15 cellular contexts compared by ENCODE assay signal in genomic region chr1:160125761-160126160, GRCh38. TPM values are rescaled to one million over a fixed set of nuclear protein-coding genes. Genes with fewer than 3 reads are reported as not detected.
DNase-seq lines count a peak whose midpoint lies in the region; ATAC-seq and TF ChIP-seq lines count a peak whose summit lies in the region.
"Had no signal": no experiment of that assay in that cellular context is flagged by ENCODE, and none has a peak within 500 bp of the region (broad histone marks: within the 10 kb centered on the region; RNA-seq: fewer than 3 reads in every experiment).

No MANE protein-coding gene starts in this region.

- H3K4me3 ChIP-seq in left ventricle myocardium inferior: no peak overlapping the region
- no peak overlapping the region for H3K4me3 ChIP-seq in ascending aorta
- H3K4me3 ChIP-seq in upper lobe of right lung: no peak overlapping the region

- TF ChIP-seq CTCF in left ventricle myocardium inferior (IDR thresholded peaks at IDR 0.05; ENCODE audit: borderline replicate concordance) (no peak), ascending aorta (IDR thresholded peaks at IDR 0.05) (no peak), upper lobe of right lung (IDR thresholded peaks at IDR 0.05) (no peak)

- ATAC-seq in Right ventricle myocardium superior (ENCODE audit: poor library complexity): no peak
- peak; percentile 31 for ATAC-seq in upper lobe of right lung
- no peak for ATAC-seq in HG03520 (IDR thresholded peaks at IDR 0.05; ENCODE audit: unreplicated experiment)
- ATAC-seq: activated CD4-positive, CD25-positive, alpha-beta regulatory T cell treated with anti-CD3 and anti-CD28 coated beads, Interleukin-2, amount 50 U/mL, for 24 hours; effector memory CD8-positive, alpha-beta T cell had no signal

- intact Hi-C loops in left ventricle myocardium inferior (cut with micrococcal nuclease) (no loop called here), Right ventricle myocardium superior (cut with DNase I) (no loop called here), ascending aorta (cut with DNase I) (no loop called here), upper lobe of right lung (cut with DNase I) (no loop called here)

- H3K36me3 ChIP-seq in left ventricle myocardium inferior (peaks cover 75% of the 10 kb centered on the region), ascending aorta (peaks cover 40 to 85% of the 10 kb centered on the region in 2 donors), upper lobe of right lung (no peaks in the 10 kb centered on the region)
- H3K36me3 ChIP-seq: neutrophil had no signal

- H3K4me1 ChIP-seq in left ventricle myocardium inferior: peaks cover 95% of the 10 kb centered on the region
- peaks cover 0 to 18% of the 10 kb centered on the region in 2 donors for H3K4me1 ChIP-seq in ascending aorta
- H3K4me1 ChIP-seq in upper lobe of right lung: peaks cover 7% of the 10 kb centered on the region

- H3K27ac ChIP-seq in left ventricle myocardium inferior (replicated peaks) (peak overlapping the region; percentile 91), ascending aorta (peak overlapping the region; percentile 36 to 77), upper lobe of right lung (no peak overlapping the region), caudate nucleus (ENCODE audit: low read depth, low read length) (no peak overlapping the region)
- H3K27ac ChIP-seq: neutrophil had no signal

- DNase-seq in left ventricle myocardium inferior: no peak
- DNase-seq in Right ventricle myocardium superior: no peak
- DNase-seq in ascending aorta (ENCODE audit: low spot score in 2 of 2): no peak
- peak; percentile 17 for DNase-seq in iris pigment epithelial cell (ENCODE audit: low read depth)
- peak; percentile 15 for DNase-seq in upper lobe of right lung
- no peak for DNase-seq in DMS 273 (lab: John Stamatoyannopoulos, UW; ENCODE audit: unreplicated experiment)
- no peak for DNase-seq in caudate nucleus (lab: John Stamatoyannopoulos, UW)
- DNase-seq: effector memory CD8-positive, alpha-beta T cell; hippocampal formation; NCI-H2107; NK-92 treated with Interleukin-12 subunit alpha and Interleukin-12 subunit beta, amount 100 ng/mL, for 24 hours had no signal

- H3K27me3 ChIP-seq in left ventricle myocardium inferior (ENCODE audit: low read depth) (no peaks in the 10 kb centered on the region), ascending aorta (no peaks in the 10 kb centered on the region), upper lobe of right lung (no peaks in the 10 kb centered on the region)
- H3K27me3 ChIP-seq: neutrophil had no signal

- H3K9me3 ChIP-seq in left ventricle myocardium inferior (replicated peaks) (no peaks in the 10 kb centered on the region), ascending aorta (no peaks in the 10 kb centered on the region), upper lobe of right lung (no peaks in the 10 kb centered on the region)
- H3K9me3 ChIP-seq: neutrophil had no signal

RNA-seq across cellular contexts. Expression of gene ATP1A2, which starts 10.2 kb away (rescaled TPM):
- total RNA-seq in left ventricle myocardium inferior (401 TPM), Right ventricle myocardium superior (210 TPM), ascending aorta (316 TPM), upper lobe of right lung (5.6 TPM)
- total RNA-seq: lung microvascular endothelial cell had no signal

RNA-seq across cellular contexts. Expression of gene ATP1A4, which starts 25.6 kb away (rescaled TPM):
- total RNA-seq in left ventricle myocardium inferior (0.11 TPM), Right ventricle myocardium superior (0.40 TPM), ascending aorta (not detected), upper lobe of right lung (0.96 TPM)
- total RNA-seq: lung microvascular endothelial cell had no signal

RNA-seq across cellular contexts. Expression of gene IGSF8, which starts 27.3 kb away (rescaled TPM):
- 18.2 TPM for total RNA-seq in left ventricle myocardium inferior
- 18.5 TPM for total RNA-seq in Right ventricle myocardium superior
- 37.9 TPM for total RNA-seq in ascending aorta
- total RNA-seq in upper lobe of right lung: 37.5 TPM

RNA-seq across cellular contexts. Expression of gene KCNJ9, which starts 44.4 kb away (rescaled TPM):
- total RNA-seq in left ventricle myocardium inferior (0.05 TPM), Right ventricle myocardium superior (not detected), ascending aorta (1.2 TPM), upper lobe of right lung (not detected)
- total RNA-seq: lung microvascular endothelial cell had no signal

RNA-seq across cellular contexts. Expression of gene KCNJ10, which starts 55.8 kb away (rescaled TPM):
- total RNA-seq in left ventricle myocardium inferior (not detected), Right ventricle myocardium superior (0.16 TPM), ascending aorta (not detected), upper lobe of right lung (not detected)
- total RNA-seq: lung microvascular endothelial cell had no signal

Comparison
In these comparisons a context has a peak if more than half of its experiments do, and no peak if none do; other contexts are left out.
1. DNase-seq: peak in iris pigment epithelial cell (single experiment) and upper lobe of right lung (single experiment); none in left ventricle myocardium inferior (single experiment), Right ventricle myocardium superior (single experiment), ascending aorta (0 of 2), DMS 273 (single experiment) and caudate nucleus (0 of 61).
2. H3K27ac ChIP-seq: peak in left ventricle myocardium inferior (single experiment) and ascending aorta (2 of 2); none in upper lobe of right lung (single experiment) and caudate nucleus (single experiment).
3. RNA of gene ATP1A2, which starts 10.2 kb away (total RNA-seq): 401 TPM in left ventricle myocardium inferior (single experiment), 316 TPM in ascending aorta (single experiment) and 210 TPM in Right ventricle myocardium superior (single experiment); 5.6 TPM in upper lobe of right lung (single experiment); every median in the first group is over 10 times any median in the second.